ENCODE assay signal across 8 cellular contexts in the genomic region with DNA sequence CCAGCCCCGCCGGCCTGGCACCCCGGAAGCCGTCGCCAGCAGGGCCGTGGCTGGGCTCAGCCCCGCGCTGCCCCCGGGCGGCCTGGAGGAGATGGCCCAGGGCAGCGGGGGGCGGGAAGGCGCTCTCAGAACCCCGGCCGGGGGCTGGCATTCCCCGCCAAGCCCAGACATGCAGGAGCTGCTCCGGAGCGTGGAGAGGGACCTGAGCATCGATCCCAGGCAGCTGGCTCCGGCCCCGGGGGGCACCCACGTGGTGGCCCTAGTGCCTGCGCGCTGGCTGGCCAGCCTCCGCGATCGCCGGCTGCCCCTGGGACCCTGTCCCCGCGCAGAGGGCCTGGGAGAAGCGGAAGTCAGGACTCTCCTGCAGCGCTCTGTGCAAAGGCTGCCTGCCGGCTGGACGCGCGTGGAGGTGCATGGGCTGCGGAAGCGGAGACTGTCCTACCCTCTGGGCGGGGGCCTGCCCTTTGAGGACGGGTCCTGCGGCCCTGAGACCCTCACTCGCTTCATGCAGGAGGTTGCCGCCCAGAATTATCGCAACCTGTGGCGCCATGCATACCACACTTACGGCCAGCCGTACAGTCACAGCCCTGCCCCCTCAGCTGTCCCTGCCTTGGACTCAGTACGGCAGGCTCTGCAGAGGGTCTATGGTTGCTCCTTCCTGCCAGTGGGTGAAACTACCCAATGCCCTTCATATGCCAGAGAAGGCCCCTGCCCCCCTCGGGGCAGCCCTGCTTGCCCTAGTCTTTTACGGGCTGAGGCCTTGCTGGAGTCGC. TPM values are rescaled to one million over a fixed set of nuclear protein-coding genes. Genes with fewer than 3 reads are reported as not detected.
DNase-seq lines count a peak whose midpoint lies in the region; ATAC-seq and TF ChIP-seq lines count a peak whose summit lies in the region.

No MANE protein-coding gene starts in this region.

- H3K27ac ChIP-seq in SJCRH30: peak overlapping the region; percentile 29; the same call in 1 of the 2 replicates
- H3K27ac ChIP-seq in esophagus (ENCODE audit: low read depth in 2 of 2, low read length in 1 of 2): peak overlapping the region in 1 of 2 donors; percentile 87

- 11 to 13% methylated on average over 48 to 51 of the region's 51 CpGs for WGBS in esophagus, 2 donors

- H3K4me3 Mint-ChIP-seq in nephron progenitor cell: peak overlapping the region; percentile 71

- no peaks in the 10 kb centered on the region for H3K36me3 ChIP-seq in SJCRH30
- peaks cover 2 to 25% of the 10 kb centered on the region in 2 donors for H3K36me3 ChIP-seq in esophagus (ENCODE audit: control insufficient read depth in 2 of 2, insufficient read depth in 2 of 2, low read length in 1 of 2)

- H3K27ac Mint-ChIP-seq in nephron progenitor cell: no peak overlapping the region

- H3K4me3 ChIP-seq in SJCRH30 (peak overlapping the region; percentile 63), esophagus (ENCODE audit: low read depth in 1 of 2, low read length in 2 of 2) (peak overlapping the region; percentile 51 to 69)

- H3K4me1 Mint-ChIP-seq in nephron progenitor cell: peaks cover 26% of the 10 kb centered on the region

- peaks cover 14% of the 10 kb centered on the region for H3K4me1 ChIP-seq in SJCRH30
- H3K4me1 ChIP-seq in esophagus (ENCODE audit: control insufficient read depth in 2 of 2, insufficient read depth in 2 of 2, low read length in 1 of 2): peaks cover 8 to 9% of the 10 kb centered on the region in 2 donors

- H3K27me3 Mint-ChIP-seq in nephron progenitor cell (ENCODE audit: low read depth, poor library complexity): no peaks in the 10 kb centered on the region

- H3K9me3 ChIP-seq in SJCRH30 (replicated peaks) (no peaks in the 10 kb centered on the region), esophagus (ENCODE audit: control insufficient read depth in 2 of 2, insufficient read depth in 1 of 2, low read depth in 1 of 2, low read length in 1 of 2) (no peaks in the 10 kb centered on the region)

- TF ChIP-seq CTCF in nephron progenitor cell (IDR thresholded peaks at IDR 0.05): no peak

- ATAC-seq in GM18517 (IDR thresholded peaks at IDR 0.05; ENCODE audit: unreplicated experiment) (peak; percentile 7), HG02763 (IDR thresholded peaks at IDR 0.05; ENCODE audit: unreplicated experiment) (peak; percentile 11)

- H3K27me3 ChIP-seq in SJCRH30 (no peaks in the 10 kb centered on the region), esophagus (ENCODE audit: control insufficient read depth in 1 of 2, insufficient read depth in 2 of 2, low read length in 2 of 2) (no peaks in the 10 kb centered on the region)

- DNase-seq in SJCRH30 (peak; percentile 21 to 31), nephron progenitor cell (peak; percentile 57), cortex of kidney (lab: John Stamatoyannopoulos, UW) (no peak), NCI-H510A treated with DMSO at 0.1 percent for 48 hours (lab: John Stamatoyannopoulos, UW) (no peak)
- DNase-seq in NK-92 treated with Interleukin-12 subunit alpha and Interleukin-12 subunit beta, amount 100 ng/mL, for 24 hours (lab: John Stamatoyannopoulos, UW): no peak

- no peaks in the 10 kb centered on the region for H3K9me3 Mint-ChIP-seq in nephron progenitor cell

- no peaks in the 10 kb centered on the region for H3K36me3 Mint-ChIP-seq in nephron progenitor cell (ENCODE audit: low read depth)

RNA-seq across cellular contexts. Expression of a gene that starts 0.6 kb away (rescaled TPM):
- total RNA-seq in SJCRH30 (2014; rRNA removed; shearing (Covaris generic)): 8.7 and 10.9 TPM in 2 replicates
- 10 to 100 TPM in 1 of 2 donors, 1 to 10 TPM in 1; 8.5 to 10.7 TPM for polyA plus RNA-seq in esophagus

RNA-seq across cellular contexts. Expression of a gene that starts 14.9 kb away (rescaled TPM):
- total RNA-seq in SJCRH30 (2014; rRNA removed; shearing (Covaris generic)): 1.2 and 1.3 TPM in 2 replicates
- 1 to 10 TPM; 3.6 to 3.8 TPM for polyA plus RNA-seq in esophagus

RNA-seq across cellular contexts. Expression of a gene that starts 17.6 kb away (rescaled TPM):
- not detected in 2 replicates for total RNA-seq in SJCRH30 (2014; rRNA removed; shearing (Covaris generic))
- 1 to 10 TPM; 1.9 to 2.9 TPM for polyA plus RNA-seq in esophagus

RNA-seq across cellular contexts. Expression of a gene that starts 36.8 kb away (rescaled TPM):
- 182 TPM in 2 replicates for total RNA-seq in SJCRH30 (2014; rRNA removed; shearing (Covaris generic))
- polyA plus RNA-seq in esophagus: 10 to 100 TPM; 49.0 to 56.7 TPM

RNA-seq across cellular contexts. Expression of a gene that starts 40.4 kb away (rescaled TPM):
- 144 and 145 TPM in 2 replicates for total RNA-seq in SJCRH30 (2014; rRNA removed; shearing (Covaris generic))
- 10 to 100 TPM; 74.5 to 82.1 TPM for polyA plus RNA-seq in esophagus

Comparison
In these comparisons a context has a peak if more than half of its experiments do, and no peak if none do; other contexts are left out.
1. DNase-seq: peak in SJCRH30 (2 of 2) and nephron progenitor cell (single experiment); none in NK-92 treated with Interleukin-12 subunit alpha and Interleukin-12 subunit beta, amount 100 ng/mL, for 24 hours (single experiment), cortex of kidney (single experiment) and NCI-H510A treated with DMSO at 0.1 percent for 48 hours (single experiment).